Comparison of ENCODE assay signal across 1 cellular context in the genomic region with DNA sequence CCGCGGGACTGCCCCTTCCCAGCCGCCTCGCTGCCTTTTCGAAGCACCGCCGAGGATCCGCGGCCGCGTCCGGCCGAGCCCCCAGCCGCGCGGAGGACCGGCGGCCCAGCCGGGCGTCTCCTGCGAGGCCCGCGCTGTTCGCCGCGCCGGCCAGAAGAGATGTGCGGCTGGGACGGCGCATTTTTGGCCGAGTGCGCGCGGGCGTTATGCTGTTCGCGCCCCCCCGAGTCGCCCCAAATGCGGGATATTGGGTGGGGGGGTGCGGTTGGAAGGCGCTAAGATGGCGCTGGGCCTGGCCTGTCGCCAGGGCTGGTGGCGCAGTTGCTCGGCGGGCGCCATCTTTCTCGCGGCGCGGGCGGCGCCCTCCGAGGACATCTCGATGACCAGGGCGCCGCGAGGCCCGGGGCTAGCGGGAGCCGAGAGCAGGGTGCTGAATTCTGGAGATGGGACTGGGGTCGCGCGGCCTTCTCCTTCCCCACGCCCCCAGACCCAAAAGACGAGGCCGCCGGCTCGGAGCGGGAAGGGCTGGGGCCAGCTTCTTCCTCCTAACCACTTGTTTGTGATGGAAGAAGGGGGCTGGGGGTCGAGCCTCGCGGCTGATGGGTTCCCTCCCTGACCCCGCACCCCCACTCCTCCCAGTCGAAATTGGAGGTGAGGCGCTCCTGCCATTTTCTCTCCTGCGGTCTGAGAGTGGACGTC.
TF ChIP-seq lines count a peak whose summit lies in the region.

No MANE protein-coding gene starts in this region.

TF ChIP-seq in IMR-90, 13 proteins besides CTCF, POLR2A, EP300 and RAD21:
- TF ChIP-seq, protein P1, sequence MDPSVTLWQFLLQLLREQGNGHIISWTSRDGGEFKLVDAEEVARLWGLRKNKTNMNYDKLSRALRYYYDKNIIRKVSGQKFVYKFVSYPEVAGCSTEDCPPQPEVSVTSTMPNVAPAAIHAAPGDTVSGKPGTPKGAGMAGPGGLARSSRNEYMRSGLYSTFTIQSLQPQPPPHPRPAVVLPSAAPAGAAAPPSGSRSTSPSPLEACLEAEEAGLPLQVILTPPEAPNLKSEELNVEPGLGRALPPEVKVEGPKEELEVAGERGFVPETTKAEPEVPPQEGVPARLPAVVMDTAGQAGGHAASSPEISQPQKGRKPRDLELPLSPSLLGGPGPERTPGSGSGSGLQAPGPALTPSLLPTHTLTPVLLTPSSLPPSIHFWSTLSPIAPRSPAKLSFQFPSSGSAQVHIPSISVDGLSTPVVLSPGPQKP (IDR thresholded peaks at IDR 0.05; ENCODE audit: borderline replicate concordance, low read depth, low read length): no peak
- TF ChIP-seq RFX5 (IDR thresholded peaks at IDR 0.05; ENCODE audit: low read depth, low read length): no peak
- no peak for TF ChIP-seq BHLHE40 (IDR thresholded peaks at IDR 0.05; ENCODE audit: low read depth, low read length)
- 0 out of 2 replicates have a peak, but pooled peaks have one; percentile 23 for TF ChIP-seq MAZ (IDR thresholded peaks at IDR 0.05; ENCODE audit: borderline replicate concordance, low read depth, low read length)
- TF ChIP-seq MXI1 (IDR thresholded peaks at IDR 0.05; ENCODE audit: borderline replicate concordance, low read depth, low read length): no peak
TF ChIP-seq in IMR-90: peak in this region for 1.
